ENCODE assay signal across 22 cellular contexts in genomic region chr2:221423212-221423804, GRCh38.
DNase-seq lines count a peak whose midpoint lies in the region; ATAC-seq lines count a peak whose summit lies in the region.
"Had no signal": no experiment of that assay in that cellular context is flagged by ENCODE, and none has a peak within 500 bp of the region (broad histone marks: within the 10 kb centered on the region; RNA-seq: fewer than 3 reads in every experiment).

No MANE protein-coding gene starts in this region.

- H3K9me3 ChIP-seq in T-helper 17 cell (ENCODE audit: control insufficient read depth, low read length, poor library complexity, severe bottlenecking) = no peaks in the 10 kb centered on the region
- H3K9me3 ChIP-seq: HAP-1, neutrophil, thoracic aorta had no signal

- no peak overlapping the region for H3K4me3 Mint-ChIP-seq in T-helper 17 cell
- H3K4me3 Mint-ChIP-seq: stimulated activated naive B cell treated with anti-CD40 and anti-IgM and Interleukin-4, amounts not matched to agents 10 μg/mL and 1 μg/mL and 100 μg/mL, for 72 hours had no signal

- peaks cover 6% of the 10 kb centered on the region for H3K36me3 Mint-ChIP-seq in T-helper 17 cell (ENCODE audit: low read depth)

- no peak for ATAC-seq in T-helper 17 cell
- peak; percentile 78 for ATAC-seq in esophagus mucosa
- ATAC-seq: stimulated activated naive B cell treated with anti-CD40 and anti-IgM and Interleukin-4, amounts not matched to agents 10 μg/mL and 1 μg/mL and 100 μg/mL, for 72 hours had no signal

- H3K27me3 Mint-ChIP-seq in T-helper 17 cell = no peaks in the 10 kb centered on the region
- H3K27me3 Mint-ChIP-seq: IgD-negative memory B cell; stimulated activated naive B cell treated with anti-CD40 and anti-IgM and Interleukin-4, amounts not matched to agents 10 μg/mL and 1 μg/mL and 100 μg/mL, for 72 hours had no signal

- peak overlapping the region; percentile 27 for H3K27ac Mint-ChIP-seq in T-helper 17 cell
- H3K27ac Mint-ChIP-seq: IgD-negative memory B cell; stimulated activated naive B cell treated with anti-CD40 and anti-IgM and Interleukin-4, amounts not matched to agents 10 μg/mL and 1 μg/mL and 100 μg/mL, for 72 hours had no signal

- H3K4me1 Mint-ChIP-seq in T-helper 17 cell = peaks cover 15% of the 10 kb centered on the region

- DNase-seq in NCI-H1417 (lab: John Stamatoyannopoulos, UW) (peak in 2 of 3 experiments; percentile 1 to 48), NCI-H1417 treated with DMSO at 0.1 percent for 48 hours (lab: John Stamatoyannopoulos, UW) (no peak), T-helper 17 cell (no peak), pulmonary artery endothelial cell (ENCODE audit: low read depth, low spot score) (peak; percentile 69), AG20443 (ENCODE audit: low spot score) (no peak), AG08396 (ENCODE audit: low spot score) (no peak)
- DNase-seq in activated CD4-positive, CD25-positive, alpha-beta regulatory T cell treated with anti-CD3 and anti-CD28 coated beads, Interleukin-2, amount 50 U/mL, for 72 hours = no peak
- DNase-seq: activated naive CD4-positive, alpha-beta T cell treated with anti-CD3 and anti-CD28 coated beads, Interleukin-2, amount 50 U/mL, for 16 hours; AML-193; foreskin melanocyte; hippocampal formation; islet precursor cell; MM.1S; NCI-H1694; NCI-H2171; NCI-H526 treated with DMSO at 0.1 percent for 48 hours; stimulated activated naive B cell treated with anti-CD40 and anti-IgM and Interleukin-4, amounts not matched to agents 10 μg/mL and 1 μg/mL and 100 μg/mL, for 72 hours had no signal

Comparison
In these comparisons a context has a peak if more than half of its experiments do, and no peak if none do; other contexts are left out.
1. DNase-seq: peak in NCI-H1417 (2 of 3) and pulmonary artery endothelial cell (single experiment); none in NCI-H1417 treated with DMSO at 0.1 percent for 48 hours (single experiment), T-helper 17 cell (0 of 3), AG20443 (single experiment), activated CD4-positive, CD25-positive, alpha-beta regulatory T cell treated with anti-CD3 and anti-CD28 coated beads, Interleukin-2, amount 50 U/mL, for 72 hours (single experiment) and AG08396 (single experiment).